Comparison of ENCODE assay signal across 10 cellular contexts in genomic region chr5:175344331-175345200, GRCh38.
A peak's percentile ranks its signal among the peaks of the same experiment; 100 is the strongest.
DNase-seq lines count a peak whose midpoint lies in the region; ATAC-seq, FAIRE-seq and TF ChIP-seq lines count a peak whose summit lies in the region.
"Had no signal": no experiment of that assay in that cellular context is flagged by ENCODE, and none has a peak within 500 bp of the region (broad histone marks: within the 10 kb centered on the region; RNA-seq: fewer than 3 reads in every experiment).

No MANE protein-coding gene starts in this region.

- 4% methylated on average over 4 of the region's 4 CpGs for WGBS in HepG2 (ENCODE audit: low lambda C conversion rate)
- WGBS in right lobe of liver (ENCODE audit: insufficient coverage, low coverage, low lambda C conversion rate, missing lambda C conversion rate), result 0% methylated on average over 1 of the region's 4 CpGs

- H3K36me3 ChIP-seq in HepG2 (replicated peaks in 1 of 2; ENCODE audit: control insufficient read depth in 1 of 2, insufficient read depth in 2 of 2, low read length in 2 of 2) (no peaks in the 10 kb centered on the region), right lobe of liver (no peaks in the 10 kb centered on the region), SK-N-MC (ENCODE audit: insufficient read depth, low read length) (no peaks in the 10 kb centered on the region)
- H3K36me3 ChIP-seq: stomach had no signal

- H3K27ac ChIP-seq in HepG2 (ENCODE audit: extremely low read length, insufficient read depth, low read length) (no peak overlapping the region), right lobe of liver (no peak overlapping the region), SK-N-MC (peak overlapping the region; percentile 97), caudate nucleus (ENCODE audit: low read depth, low read length) (no peak overlapping the region)
- H3K27ac ChIP-seq: stomach had no signal

- TF ChIP-seq CTCF in HepG2 (CRISPR knock-in tag; IDR thresholded peaks at IDR 0.05) (no peak), right lobe of liver (IDR thresholded peaks at IDR 0.05) (no peak), GM13976 (IDR thresholded peaks at IDR 0.05; ENCODE audit: borderline replicate concordance, control extremely low read depth, extremely low read depth, insufficient read depth, missing control alignments) (no peak)

- H3K4me3 ChIP-seq in HepG2 (replicated peaks in 1 of 3; ENCODE audit: insufficient read depth in 1 of 3, low read depth in 2 of 3, low read length in 3 of 3), result no peak overlapping the region
- no peak overlapping the region for H3K4me3 ChIP-seq in right lobe of liver
- peak overlapping the region; percentile 50 for H3K4me3 ChIP-seq in SK-N-MC
- H3K4me3 ChIP-seq: stomach had no signal

- H3K27me3 ChIP-seq in HepG2 (ENCODE audit: control insufficient read depth in 1 of 2, insufficient read depth in 2 of 2, low read length in 2 of 2) (no peaks in the 10 kb centered on the region), right lobe of liver (no peaks in the 10 kb centered on the region)

- CTCF ChIA-PET in HepG2 (lab: Yijun Ruan, JAX; ENCODE audit: low intra/inter-chr PET ratio, low total read pairs), result no interaction called here

- intact Hi-C loops in HepG2 (cut with micrococcal nuclease; ENCODE audit: unreplicated experiment) (no loop called here), right lobe of liver (cut with DNase I) (no loop called here)

- peak; percentile 11 for DNase-seq in HepG2 (ENCODE audit: low spot score)
- DNase-seq in right lobe of liver, result no peak
- peak; percentile 65 for DNase-seq in SK-N-MC (ENCODE audit: low read depth, low spot score)
- DNase-seq in inferior parietal cortex (ENCODE audit: extremely low spot score), result peak; percentile 27
- DNase-seq in stimulated activated CD4-positive, alpha-beta T cell treated with anti-CD3 and anti-CD28 coated beads, Interleukin-1b, Interleukin-23, amount 100 ng/mL, for 48 hours, result no peak
- no peak for DNase-seq in GM13976 (ENCODE audit: low spot score)
- DNase-seq in caudate nucleus (lab: John Stamatoyannopoulos, UW), result no peak
- DNase-seq: DMS153, stomach had no signal

- no peaks in the 10 kb centered on the region for H3K79me2 ChIP-seq in HepG2 (ENCODE audit: insufficient read depth, low read length)

- no peak for TF ChIP-seq RAD21 in HepG2 (CRISPR knock-in tag; IDR thresholded peaks at IDR 0.05)

- TF ChIP-seq POLR2A in HepG2 (IDR thresholded peaks at IDR 0.05; ENCODE audit: insufficient read depth in 1 of 2, low read depth in 2 of 2, low read length in 2 of 2), result no peak
- no peak for TF ChIP-seq POLR2A in right lobe of liver (IDR thresholded peaks at IDR 0.05)

- no peak overlapping the region for H3K4me2 ChIP-seq in HepG2 (ENCODE audit: low read depth, low read length)

- POLR2A ChIA-PET in HepG2 (lab: Yijun Ruan, JAX), result no interaction called here

- no peaks in the 10 kb centered on the region for H4K20me1 ChIP-seq in HepG2 (ENCODE audit: insufficient read depth, low read length)

- no peaks in the 10 kb centered on the region for H3K9me3 ChIP-seq in HepG2 (ENCODE audit: low read length)
- H3K9me3 ChIP-seq in right lobe of liver, result no peaks in the 10 kb centered on the region
- no peaks in the 10 kb centered on the region for H3K9me3 ChIP-seq in SK-N-MC (ENCODE audit: low read depth, low read length)
- H3K9me3 ChIP-seq: stomach had no signal

- H3K9ac ChIP-seq in HepG2 (ENCODE audit: insufficient read depth, low read depth, low read length) (no peak overlapping the region), SK-N-MC (ENCODE audit: insufficient read length) (peak overlapping the region; percentile 55)

- in situ Hi-C loops in HepG2 (cut with HindIII; ENCODE audit: extremely low pct_ligation_motif_present, low pct_unique_long_range_greater_than_20kb), result no loop called here
- in situ Hi-C loops in GM13976 (cut with MboI; ENCODE audit: low sequenced_read_pairs, unreplicated experiment), result no loop called here

- ATAC-seq in HepG2 (no peak), right lobe of liver (no peak), GM19395 (IDR thresholded peaks at IDR 0.05; ENCODE audit: unreplicated experiment) (no peak)

- TF ChIP-seq EP300 in HepG2 (IDR thresholded peaks at IDR 0.05; ENCODE audit: low read depth in 2 of 2, low read length in 2 of 2) (no peak), HepG2 (CRISPR knock-in tag; IDR thresholded peaks at IDR 0.05; ENCODE audit: borderline replicate concordance) (no peak)

- H2AFZ ChIP-seq in HepG2 (ENCODE audit: low read length), result no peak overlapping the region

- BruUV-seq in HepG2 (replicated peaks; lab: Mats Ljungman, UMichigan), result no TSS peak

- FAIRE-seq in HepG2 (lab: Jason Lieb, UNC), result no peak

- H3K4me1 ChIP-seq in HepG2 (ENCODE audit: insufficient read depth, low read length) (peaks cover 12% of the 10 kb centered on the region), right lobe of liver (no peaks in the 10 kb centered on the region)
- H3K4me1 ChIP-seq: stomach had no signal

TF ChIP-seq in HepG2, 621 proteins besides CTCF, POLR2A, EP300 and RAD21:
- no peak for TF ChIP-seq BCLAF1 (IDR thresholded peaks at IDR 0.05)
- no peak for TF ChIP-seq PAX8 (CRISPR knock-in tag; IDR thresholded peaks at IDR 0.05; ENCODE audit: borderline replicate concordance)
- no peak for TF ChIP-seq HHEX (CRISPR knock-in tag; IDR thresholded peaks at IDR 0.05)
- TF ChIP-seq CEBPB (IDR thresholded peaks at IDR 0.05; ENCODE audit: borderline replicate concordance, low read depth, low read length), result no peak
- no peak for TF ChIP-seq NR0B2 (CRISPR knock-in tag; IDR thresholded peaks at IDR 0.05)
- TF ChIP-seq ZNF557 (CRISPR knock-in tag; IDR thresholded peaks at IDR 0.05), result no peak
- TF ChIP-seq ZNF644 (CRISPR knock-in tag; IDR thresholded peaks at IDR 0.05; ENCODE audit: low read depth), result no peak
- no peak for TF ChIP-seq TARDBP (CRISPR knock-in tag; IDR thresholded peaks at IDR 0.05)

Comparison
In these comparisons a context has a peak if more than half of its experiments do, and no peak if none do; other contexts are left out.
1. DNase-seq: peak in HepG2 (single experiment), SK-N-MC (single experiment) and inferior parietal cortex (single experiment); none in right lobe of liver (0 of 3), stimulated activated CD4-positive, alpha-beta T cell treated with anti-CD3 and anti-CD28 coated beads, Interleukin-1b, Interleukin-23, amount 100 ng/mL, for 48 hours (single experiment), GM13976 (single experiment) and caudate nucleus (0 of 61).